In genomic region chr18:6679201-6679600, GRCh38 we compare ENCODE assay signal across 26 cellular contexts. TPM values are rescaled to one million over a fixed set of nuclear protein-coding genes. Genes with fewer than 3 reads are reported as not detected.
"Had no signal": no experiment of that assay in that cellular context is flagged by ENCODE, and none has a peak within 500 bp of the region (broad histone marks: within the 10 kb centered on the region; RNA-seq: fewer than 3 reads in every experiment).

No MANE protein-coding gene starts in this region.

- H3K27ac ChIP-seq: coronary artery, dorsolateral prefrontal cortex, esophagus muscularis mucosa, foreskin keratinocyte, gastroesophageal sphincter, heart left ventricle, hepatocyte, left lung, lower lobe of right lung had no signal

- H3K79me2 ChIP-seq: hepatocyte had no signal

- ATAC-seq: foreskin keratinocyte; gastroesophageal sphincter; heart left ventricle; left colon; left lung; left ventricle myocardium superior; lower lobe of right lung; naive thymus-derived CD4-positive, alpha-beta T cell had no signal

- DNase-seq: dermis blood vessel endothelial cell; dorsolateral prefrontal cortex; effector CD4-positive, alpha-beta T cell; effector memory CD4-positive, alpha-beta T cell; foreskin keratinocyte; heart left ventricle; hypothalamus; immature natural killer cell; islet precursor cell; kidney; kidney glomerular epithelial cell; left colon; left lung; left ventricle myocardium superior; lower lobe of right lung; mesenchymal stem cell; midbrain; naive thymus-derived CD4-positive, alpha-beta T cell had no signal

- H2AFZ ChIP-seq: hepatocyte had no signal

- H3K4me2 ChIP-seq: hepatocyte had no signal

- H3K4me1 ChIP-seq: foreskin keratinocyte, gastroesophageal sphincter, left lung, lower lobe of right lung had no signal

- H3K9me3 ChIP-seq: gastroesophageal sphincter, heart left ventricle, left lung, lower lobe of right lung had no signal

- FAIRE-seq: colon, endothelial cell of umbilical vein, frontal cortex had no signal

- H3K27me3 ChIP-seq: heart left ventricle, hepatocyte, left lung had no signal

- H3K4me3 ChIP-seq: coronary artery, dorsolateral prefrontal cortex, esophagus muscularis mucosa, gastroesophageal sphincter, heart left ventricle, hepatocyte, left lung, lower lobe of right lung had no signal

- H3K36me3 ChIP-seq: esophagus muscularis mucosa, gastroesophageal sphincter, heart left ventricle, left lung, lower lobe of right lung had no signal

RNA-seq across cellular contexts. Expression of gene ARHGAP28, which starts 50.3 kb away (rescaled TPM):
- total RNA-seq: mononuclear cell; naive thymus-derived CD4-positive, alpha-beta T cell had no signal
- polyA plus RNA-seq: immature natural killer cell; naive thymus-derived CD4-positive, alpha-beta T cell had no signal
